8 cellular contexts compared by ENCODE assay signal in genomic region chr3:72891053-72891855, GRCh38. TPM values are rescaled to one million over a fixed set of nuclear protein-coding genes. Genes with fewer than 3 reads are reported as not detected.
DNase-seq lines count a peak whose midpoint lies in the region; ATAC-seq lines count a peak whose summit lies in the region.
"Had no signal": no experiment of that assay in that cellular context is flagged by ENCODE, and none has a peak within 500 bp of the region (broad histone marks: within the 10 kb centered on the region; RNA-seq: fewer than 3 reads in every experiment).

No MANE protein-coding gene starts in this region.

- in situ Hi-C loops in KBM-7 (cut with MboI; ENCODE audit: low pct_unique_long_range_greater_than_20kb, low sequenced_read_pairs), result no loop called here

- H3K27ac Mint-ChIP-seq in activated T-helper 17 cell treated with anti-CD3 and anti-CD28 coated beads, Interleukin-2, amount 50 U/mL, for 72 hours, result no peak overlapping the region
- no peak overlapping the region for H3K27ac Mint-ChIP-seq in stimulated activated naive CD8-positive, alpha-beta T cell treated with anti-CD3 and anti-CD28 coated beads, Interleukin-15, amount 100 ng/mL, for 72 hours
- H3K27ac Mint-ChIP-seq: activated CD4-positive, alpha-beta T cell treated with anti-CD3 and anti-CD28 coated beads, Interleukin-2, amount 10 ng/mL, durations not matched to agents 24 days and 14 days had no signal

- H3K9me3 ChIP-seq in thymus (ENCODE audit: control insufficient read depth), result no peaks in the 10 kb centered on the region

- H3K36me3 Mint-ChIP-seq in activated T-helper 17 cell treated with anti-CD3 and anti-CD28 coated beads, Interleukin-2, amount 50 U/mL, for 72 hours (ENCODE audit: low read depth), result no peaks in the 10 kb centered on the region

- no peaks in the 10 kb centered on the region for H3K9me3 Mint-ChIP-seq in activated T-helper 17 cell treated with anti-CD3 and anti-CD28 coated beads, Interleukin-2, amount 50 U/mL, for 72 hours
- no peaks in the 10 kb centered on the region for H3K9me3 Mint-ChIP-seq in stimulated activated naive CD8-positive, alpha-beta T cell treated with anti-CD3 and anti-CD28 coated beads, Interleukin-15, amount 100 ng/mL, for 72 hours
- H3K9me3 Mint-ChIP-seq: activated CD4-positive, alpha-beta T cell treated with anti-CD3 and anti-CD28 coated beads, Interleukin-2, amount 10 ng/mL, durations not matched to agents 24 days and 14 days had no signal

- H3K27me3 Mint-ChIP-seq in activated T-helper 17 cell treated with anti-CD3 and anti-CD28 coated beads, Interleukin-2, amount 50 U/mL, for 72 hours, result peaks cover 53% of the 10 kb centered on the region
- peaks cover 70% of the 10 kb centered on the region for H3K27me3 Mint-ChIP-seq in stimulated activated naive CD8-positive, alpha-beta T cell treated with anti-CD3 and anti-CD28 coated beads, Interleukin-15, amount 100 ng/mL, for 72 hours

- H3K36me3 ChIP-seq in thymus (ENCODE audit: control insufficient read depth, insufficient read depth), result no peaks in the 10 kb centered on the region

- ATAC-seq in HG02852 (IDR thresholded peaks at IDR 0.05; ENCODE audit: unreplicated experiment), result no peak
- no peak for ATAC-seq in activated T-helper 17 cell treated with anti-CD3 and anti-CD28 coated beads, Interleukin-2, amount 50 U/mL, for 72 hours (replicated peaks)
- no peak for ATAC-seq in stimulated activated naive CD8-positive, alpha-beta T cell treated with anti-CD3 and anti-CD28 coated beads, Interleukin-15, amount 100 ng/mL, for 72 hours

- no peak overlapping the region for H3K4me3 Mint-ChIP-seq in activated T-helper 17 cell treated with anti-CD3 and anti-CD28 coated beads, Interleukin-2, amount 50 U/mL, for 72 hours
- H3K4me3 Mint-ChIP-seq in stimulated activated naive CD8-positive, alpha-beta T cell treated with anti-CD3 and anti-CD28 coated beads, Interleukin-15, amount 100 ng/mL, for 72 hours, result no peak overlapping the region
- H3K4me3 Mint-ChIP-seq: activated CD4-positive, alpha-beta T cell treated with anti-CD3 and anti-CD28 coated beads, Interleukin-2, amount 10 ng/mL, durations not matched to agents 24 days and 14 days had no signal

- no peak overlapping the region for H3K4me3 ChIP-seq in thymus (ENCODE audit: low read length)

- peaks cover 5% of the 10 kb centered on the region for H3K4me1 Mint-ChIP-seq in activated T-helper 17 cell treated with anti-CD3 and anti-CD28 coated beads, Interleukin-2, amount 50 U/mL, for 72 hours
- peaks cover 32% of the 10 kb centered on the region for H3K4me1 Mint-ChIP-seq in stimulated activated naive CD8-positive, alpha-beta T cell treated with anti-CD3 and anti-CD28 coated beads, Interleukin-15, amount 100 ng/mL, for 72 hours

- no peaks in the 10 kb centered on the region for H3K27me3 ChIP-seq in thymus (ENCODE audit: control insufficient read depth, insufficient read depth)

- H3K4me1 ChIP-seq in thymus (ENCODE audit: control insufficient read depth, insufficient read depth, low read length), result peaks cover 35% of the 10 kb centered on the region

- H3K27ac ChIP-seq in thymus (ENCODE audit: low read depth), result peak overlapping the region; percentile 77

- WGBS in thymus, result 12% methylated on average over 8 of the region's 8 CpGs

- DNase-seq in KBM-7 (peak; percentile 46), amniotic epithelial cell (ENCODE audit: low read depth) (peak; percentile 100), hepatic stellate cell (ENCODE audit: low spot score) (peak; percentile 85)
- DNase-seq in stimulated activated naive CD8-positive, alpha-beta T cell treated with anti-CD3 and anti-CD28 coated beads, Interleukin-15, amount 100 ng/mL, for 72 hours, result no peak
- DNase-seq: activated CD4-positive, alpha-beta T cell treated with anti-CD3 and anti-CD28 coated beads, Interleukin-2, amount 10 ng/mL, durations not matched to agents 24 days and 14 days had no signal

RNA-seq across cellular contexts. Expression of gene GXYLT2, which starts 3.4 kb away (rescaled TPM):
- 2.9 TPM for polyA plus RNA-seq in thymus
- total RNA-seq in activated T-helper 17 cell treated with anti-CD3 and anti-CD28 coated beads, Interleukin-2, amount 50 U/mL, for 72 hours, result not detected
- total RNA-seq: activated CD4-positive, alpha-beta T cell treated with anti-CD3 and anti-CD28 coated beads, Interleukin-2, amount 10 ng/mL, durations not matched to agents 24 days and 14 days had no signal

RNA-seq across cellular contexts. Expression of gene SHQ1, which starts 43.0 kb away (rescaled TPM):
- polyA plus RNA-seq in thymus, result 17.4 TPM
- total RNA-seq in activated T-helper 17 cell treated with anti-CD3 and anti-CD28 coated beads, Interleukin-2, amount 50 U/mL, for 72 hours, result 10 to 100 TPM; 23.2 to 38.1 TPM

Comparison
In these comparisons a context has a peak if more than half of its experiments do, and no peak if none do; other contexts are left out.
1. DNase-seq: peak in KBM-7 (single experiment), amniotic epithelial cell (single experiment) and hepatic stellate cell (single experiment); none in stimulated activated naive CD8-positive, alpha-beta T cell treated with anti-CD3 and anti-CD28 coated beads, Interleukin-15, amount 100 ng/mL, for 72 hours (0 of 2).